8 cellular contexts compared by ENCODE assay signal in genomic region chr13:46687810-46688209, GRCh38.
A peak's percentile ranks its signal among the peaks of the same experiment; 100 is the strongest.
DNase-seq lines count a peak whose midpoint lies in the region; ATAC-seq, FAIRE-seq and TF ChIP-seq lines count a peak whose summit lies in the region.

No MANE protein-coding gene starts in this region.

- H3K27ac ChIP-seq in vagina: no peak overlapping the region

- H3K9me3 ChIP-seq in vagina: no peaks in the 10 kb centered on the region

- H3K36me3 ChIP-seq in vagina: peaks cover 0 to 5% of the 10 kb centered on the region in 2 donors

- H3K4me1 ChIP-seq in vagina: no peaks in the 10 kb centered on the region

- TF ChIP-seq POLR2A in vagina (IDR thresholded peaks at IDR 0.05): no peak

- intact Hi-C loops in vagina (cut with DNase I): no loop called here

- TF ChIP-seq CTCF in vagina (IDR thresholded peaks at IDR 0.05): no peak

- peak in 2 of 3 experiments; percentile 6 to 11 for DNase-seq in stimulated activated CD4-positive, alpha-beta T cell treated with anti-CD3 and anti-CD28 coated beads, TNF-alpha, amount 100 ng/mL, for 4 hours (ENCODE audit: low read depth in 3 of 3)
- DNase-seq in stimulated activated CD4-positive, alpha-beta T cell treated with anti-CD3 and anti-CD28 coated beads, Interleukin-2, amount 100 ng/mL, for 24 hours: no peak
- peak; percentile 51 for DNase-seq in NCI-H748 (lab: John Stamatoyannopoulos, UW; ENCODE audit: unreplicated experiment)
- peak; percentile 29 for DNase-seq in fibroblast of peridontal ligament (ENCODE audit: extremely low read depth)
- DNase-seq in HTR-8/SVneo (ENCODE audit: insufficient read length, low spot score): no peak
- DNase-seq in middle frontal gyrus (ENCODE audit: extremely low spot score, low spot score): no peak
- DNase-seq in vagina (ENCODE audit: extremely low spot score in 2 of 2): no peak

- H3K4me3 ChIP-seq in vagina: no peak overlapping the region

- ATAC-seq in HG02610 (IDR thresholded peaks at IDR 0.05; ENCODE audit: unreplicated experiment): no peak

- FAIRE-seq in HTR-8/SVneo (lab: Jason Lieb, UNC): no peak

- H3K27me3 ChIP-seq in vagina: no peaks in the 10 kb centered on the region

Comparison
In these comparisons a context has a peak if more than half of its experiments do, and no peak if none do; other contexts are left out.
1. DNase-seq: peak in stimulated activated CD4-positive, alpha-beta T cell treated with anti-CD3 and anti-CD28 coated beads, TNF-alpha, amount 100 ng/mL, for 4 hours (2 of 3), NCI-H748 (single experiment) and fibroblast of peridontal ligament (single experiment); none in stimulated activated CD4-positive, alpha-beta T cell treated with anti-CD3 and anti-CD28 coated beads, Interleukin-2, amount 100 ng/mL, for 24 hours (0 of 2), HTR-8/SVneo (single experiment), middle frontal gyrus (single experiment) and vagina (0 of 2).